Comparison of ENCODE assay signal across 17 cellular contexts in the genomic region with DNA sequence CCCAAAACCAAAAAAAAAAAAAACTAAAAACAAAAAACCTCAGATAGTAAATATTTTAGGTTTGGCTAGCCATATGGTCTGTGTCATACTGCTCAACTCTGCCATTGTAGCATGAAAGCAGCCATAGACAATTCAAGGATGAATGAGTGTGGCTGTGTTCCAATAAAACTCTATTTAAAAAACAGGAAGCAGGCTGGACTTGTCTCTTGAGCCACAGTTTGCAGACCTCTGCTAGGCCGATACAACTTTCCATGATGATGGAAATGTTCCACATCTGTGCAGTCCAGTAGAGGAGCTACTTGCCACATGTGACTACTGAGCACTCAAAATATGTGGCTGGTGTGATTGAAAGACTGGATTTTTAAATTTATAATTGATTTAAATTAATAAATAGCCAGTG. TPM values are rescaled to one million over a fixed set of nuclear protein-coding genes. Genes with fewer than 3 reads are reported as not detected.
DNase-seq lines count a peak whose midpoint lies in the region; ATAC-seq and TF ChIP-seq lines count a peak whose summit lies in the region.
"Had no signal": no experiment of that assay in that cellular context is flagged by ENCODE, and none has a peak within 500 bp of the region (broad histone marks: within the 10 kb centered on the region; RNA-seq: fewer than 3 reads in every experiment).

No MANE protein-coding gene starts in this region.

- H3K4me3 Mint-ChIP-seq in activated T-cell treated with anti-CD3 and anti-CD28 coated beads, Interleukin-2, amount 50 U/mL, for 4 hours = no peak overlapping the region
- H3K4me3 Mint-ChIP-seq: T-helper 2 cell treated with Interferon-gamma antibody and Interleukin-4, amounts not matched to agents 5 μg/mL and 100 μg/mL, for 36 hours had no signal

- H4K8ac ChIP-seq in IMR-90 (ENCODE audit: low read depth in 2 of 2, low read length in 2 of 2) = peak overlapping the region in 1 of 2 experiments; percentile 80; a peak in 1 of 4 replicates

- H3K4me1 Mint-ChIP-seq in activated T-cell treated with anti-CD3 and anti-CD28 coated beads, Interleukin-2, amount 50 U/mL, for 4 hours (ENCODE audit: low read depth) = no peaks in the 10 kb centered on the region

- CTCF ChIA-PET in IMR-90 (lab: Yijun Ruan, JAX) = no interaction called here

- no peak overlapping the region for H3K56ac ChIP-seq in IMR-90 (ENCODE audit: extremely low read depth, insufficient read depth, low read length)

- BruUV-seq in IMR-90 (replicated peaks; lab: Mats Ljungman, UMichigan) = no TSS peak

- H2AK9ac ChIP-seq in IMR-90 (replicated peaks; ENCODE audit: low read depth, low read length, poor library complexity) = no peak overlapping the region

- H3K4me1 ChIP-seq in IMR-90 (ENCODE audit: control insufficient read depth, insufficient read depth, low read length) (peaks cover 23% of the 10 kb centered on the region), ovary (ENCODE audit: insufficient read depth) (peaks cover 10% of the 10 kb centered on the region)
- H3K4me1 ChIP-seq: BE2C had no signal

- H2AK5ac ChIP-seq in IMR-90 (ENCODE audit: low read depth, low read length) = peak overlapping the region; percentile 67; the same call in 1 of the 2 replicates

- 0 out of 2 replicates have a peak overlapping the region, but pooled peaks have one; percentile 35 for H3K23ac ChIP-seq in IMR-90 (ENCODE audit: low read depth, low read length)

- DNase-seq in IMR-90 = peak; percentile 74
- DNase-seq in amniotic epithelial cell (ENCODE audit: low read depth) = peak; percentile 82
- peak; percentile 31 for DNase-seq in cardiac septum (ENCODE audit: low spot score)
- DNase-seq in ovary = peak in 3 of 5 donors; percentile 25 to 59 (median 45)
- DNase-seq in SK-N-DZ (ENCODE audit: low spot score) = no peak
- no peak for DNase-seq in activated T-cell treated with anti-CD3 and anti-CD28 coated beads, Interleukin-2, amount 50 U/mL, for 4 hours
- no peak for DNase-seq in HPDE6-E6E7 (ENCODE audit: extremely low spot score)
- DNase-seq: activated CD4-positive, alpha-beta T cell treated with anti-CD3 and anti-CD28 coated beads, Interleukin-2, amount 50 U/mL, for 1 hour; BE2C; cortex of kidney; NCI-H187; NCI-H524 treated with DMSO at 0.1 percent for 48 hours; occipital lobe; RPMI8226 had no signal

- no peak overlapping the region for H4K5ac ChIP-seq in IMR-90 (ENCODE audit: low read depth, low read length)

- peak overlapping the region; percentile 80; the same call in 1 of the 2 replicates for H3K18ac ChIP-seq in IMR-90 (ENCODE audit: low read depth, low read length)

- TF ChIP-seq CTCF in IMR-90 (conservative IDR thresholded peaks at IDR 0.05; ENCODE audit: low read depth, low read length) (no peak), ovary (IDR thresholded peaks at IDR 0.05) (no peak)

- H3K79me1 ChIP-seq in IMR-90 (ENCODE audit: low read depth in 1 of 2, low read length in 2 of 2) = peaks cover 0 to 8% of the 10 kb centered on the region in 2 experiments; a peak in 1 of 4 replicates

- no CpG with 5 or more reads among the region's 1 CpG for WGBS in IMR-90 (ENCODE audit: extremely low coverage in 2 of 2, insufficient read length in 1 of 2), 2 experiments
- 0 to 3% (median 2%) methylated on average over 1 of the region's 1 CpG for WGBS in ovary, 3 donors

- peak overlapping the region; percentile 83; the same call in 1 of the 3 replicates for H2BK15ac ChIP-seq in IMR-90 (ENCODE audit: low read depth, low read length)

- no peak overlapping the region; the same call in none of the 2 replicates for H4K91ac ChIP-seq in IMR-90 (ENCODE audit: insufficient read depth, low read depth, low read length)

- H3K9me3 Mint-ChIP-seq in activated T-cell treated with anti-CD3 and anti-CD28 coated beads, Interleukin-2, amount 50 U/mL, for 4 hours = no peaks in the 10 kb centered on the region
- H3K9me3 Mint-ChIP-seq: T-helper 2 cell treated with Interferon-gamma antibody and Interleukin-4, amounts not matched to agents 5 μg/mL and 100 μg/mL, for 36 hours had no signal

- peak overlapping the region; percentile 85; the same call in 1 of the 2 replicates for H3K4ac ChIP-seq in IMR-90 (ENCODE audit: low read depth, low read length)

- peak overlapping the region; percentile 74; the same call in 1 of the 2 replicates for H3K27ac ChIP-seq in IMR-90 (ENCODE audit: insufficient read depth, low read length)
- peak overlapping the region in 1 of 2 donors; percentile 51 for H3K27ac ChIP-seq in ovary

- no peak for TF ChIP-seq POLR2A in IMR-90 (IDR thresholded peaks at IDR 0.05; ENCODE audit: low read depth, low read length)
- TF ChIP-seq POLR2A in ovary (IDR thresholded peaks at IDR 0.05) = no peak

- H3K14ac ChIP-seq in IMR-90 (replicated peaks; ENCODE audit: low read depth, low read length) = peak overlapping the region; percentile 17; the same call in 1 of the 2 replicates

- no peaks in the 10 kb centered on the region for H3K36me3 Mint-ChIP-seq in activated T-cell treated with anti-CD3 and anti-CD28 coated beads, Interleukin-2, amount 50 U/mL, for 4 hours (ENCODE audit: insufficient read depth)

- no peak overlapping the region for H3K4me2 ChIP-seq in IMR-90 (ENCODE audit: low read depth, low read length)

- no peaks in the 10 kb centered on the region for H3K27me3 Mint-ChIP-seq in activated T-cell treated with anti-CD3 and anti-CD28 coated beads, Interleukin-2, amount 50 U/mL, for 4 hours (ENCODE audit: low read depth)

- H3K36me3 ChIP-seq in IMR-90 (ENCODE audit: control insufficient read depth, insufficient read depth, low read length) (no peaks in the 10 kb centered on the region), ovary (no peaks in the 10 kb centered on the region)
- H3K36me3 ChIP-seq: adrenal gland, BE2C had no signal

- intact Hi-C loops in IMR-90 (cut with micrococcal nuclease) = no loop called here
- intact Hi-C loops in cardiac septum (cut with DNase I) = no loop called here
- intact Hi-C loops in ovary (cut with DNase I) = no loop called here

- H2BK120ac ChIP-seq in IMR-90 (ENCODE audit: low read depth, low read length) = peak overlapping the region; percentile 88

- peak overlapping the region; percentile 57 for H2BK5ac ChIP-seq in IMR-90 (ENCODE audit: low read depth, low read length, poor library complexity, severe bottlenecking)

- H3K9me3 ChIP-seq in IMR-90 (ENCODE audit: control insufficient read depth, insufficient read depth, low read length) (no peaks in the 10 kb centered on the region; the same call in 1 of the 2 replicates), ovary (no peaks in the 10 kb centered on the region)
- H3K9me3 ChIP-seq: adrenal gland, BE2C had no signal

- no peak overlapping the region for H3K9ac ChIP-seq in IMR-90 (ENCODE audit: low read depth, low read length)

- H3K27me3 ChIP-seq in IMR-90 (ENCODE audit: control insufficient read depth, insufficient read depth, low read length) (no peaks in the 10 kb centered on the region), ovary (no peaks in the 10 kb centered on the region)
- H3K27me3 ChIP-seq: adrenal gland, BE2C had no signal

- TF ChIP-seq EP300 in ovary (IDR thresholded peaks at IDR 0.05) = no peak

- dilution Hi-C loops in IMR-90 (cut with HindIII; ENCODE audit: low sequenced_read_pairs, unreplicated experiment) = no loop called here

- no peak overlapping the region for H3K4me3 ChIP-seq in IMR-90 (ENCODE audit: insufficient read depth, low read depth, low read length)
- no peak overlapping the region for H3K4me3 ChIP-seq in ovary
- H3K4me3 ChIP-seq: adrenal gland had no signal

- peak overlapping the region; percentile 86 for H2BK20ac ChIP-seq in IMR-90 (ENCODE audit: low read depth, low read length)

- POLR2A ChIA-PET in IMR-90 (lab: Charles Lee; ENCODE audit: unreplicated experiment) = interaction anchor here (0.6 kb wide), 1 partner anchor 132 kb away, joined by 3 read pairs; no protein-coding TSS in a partner anchor

- TF ChIP-seq RAD21 in IMR-90 (IDR thresholded peaks at IDR 0.05; ENCODE audit: low read length) = no peak

- ATAC-seq in IMR-90 (ENCODE audit: low read depth) = peak; percentile 8
- ATAC-seq in activated T-cell treated with anti-CD3 and anti-CD28 coated beads, Interleukin-2, amount 50 U/mL, for 4 hours = no peak
- ATAC-seq in GM21515 (IDR thresholded peaks at IDR 0.05; ENCODE audit: unreplicated experiment) = no peak

- in situ Hi-C loops in IMR-90 (cut with MboI; ENCODE audit: low sequenced_read_pairs) = no loop called here

- no peak overlapping the region for H2AFZ ChIP-seq in IMR-90 (replicated peaks; ENCODE audit: low read length, poor library complexity)

- H3K9me1 ChIP-seq in IMR-90 (ENCODE audit: insufficient read depth, low read length) = peaks cover 35% of the 10 kb centered on the region

- peaks cover 11% of the 10 kb centered on the region for H4K20me1 ChIP-seq in IMR-90 (ENCODE audit: insufficient read depth, low read length)

RNA-seq across cellular contexts. Expression of a gene that starts 11.1 kb away (rescaled TPM):
- under 0.01 TPM in 2 replicates for total RNA-seq in IMR-90 (2012; rRNA removed)
- 0.09 and 0.17 TPM in 2 replicates for polyA plus RNA-seq in IMR-90 (2012; rRNA removed)
- 0.02 and 0.04 TPM in 2 replicates for polyA plus RNA-seq in IMR-90 (2012; cell fraction: cytosol; rRNA removed)
- polyA plus RNA-seq in IMR-90 (2012; cell fraction: nucleus; rRNA removed; ENCODE audit: low replicate concordance) = 0.41 and 0.62 TPM in 2 replicates
- 0.16 TPM for total RNA-seq in cardiac septum
- total RNA-seq in ovary = 1 to 10 TPM in 6 of 7 donors, under 1 TPM in 1; 0.94 to 8.4 (median 1.7) TPM
- polyA plus RNA-seq in ovary = under 1 TPM; 0.53 to 0.67 TPM
- not detected in 2 replicates for polyA plus RNA-seq in SK-N-DZ (2014; cell fraction: cytosol; rRNA removed)
- 0.08 TPM in 1 of 2 replicates, not detected in the other for polyA plus RNA-seq in SK-N-DZ (2014; cell fraction: nucleus; rRNA removed)
- under 1 TPM; 0.21 to 0.65 (median 0.33) TPM for total RNA-seq in activated T-cell treated with anti-CD3 and anti-CD28 coated beads, Interleukin-2, amount 50 U/mL, for 4 hours

RNA-seq across cellular contexts. Expression of a gene that starts 22.4 kb away (rescaled TPM):
- total RNA-seq in IMR-90 (2012; rRNA removed) (13.8 and 22.2 TPM in 2 replicates), cardiac septum (18.2 TPM), ovary (10 to 100 TPM; 26.8 to 60.0 (median 29.4) TPM)
- polyA plus RNA-seq in IMR-90 (2012; rRNA removed) (14.9 and 15.0 TPM in 2 replicates), ovary (10 to 100 TPM; 19.5 to 28.0 TPM)
- polyA plus RNA-seq in IMR-90 (2012; cell fraction: cytosol; rRNA removed) = 6.9 and 10.6 TPM in 2 replicates
- 30.3 and 65.5 TPM in 2 replicates for polyA plus RNA-seq in IMR-90 (2012; cell fraction: nucleus; rRNA removed; ENCODE audit: low replicate concordance)
- polyA plus RNA-seq in SK-N-DZ (2014; cell fraction: cytosol; rRNA removed) = 26.7 and 31.4 TPM in 2 replicates
- polyA plus RNA-seq in SK-N-DZ (2014; cell fraction: nucleus; rRNA removed) = 62.4 and 67.7 TPM in 2 replicates
- total RNA-seq in activated T-cell treated with anti-CD3 and anti-CD28 coated beads, Interleukin-2, amount 50 U/mL, for 4 hours = 10 to 100 TPM; 40.4 to 47.0 (median 45.3) TPM

RNA-seq across cellular contexts. Expression of a gene that starts 22.7 kb away (rescaled TPM):
- total RNA-seq in IMR-90 (2012; rRNA removed) = 27.2 and 28.0 TPM in 2 replicates
- 16.8 and 17.1 TPM in 2 replicates for polyA plus RNA-seq in IMR-90 (2012; rRNA removed)
- polyA plus RNA-seq in IMR-90 (2012; cell fraction: cytosol; rRNA removed) = 12.3 and 16.3 TPM in 2 replicates
- 63.8 and 113 TPM in 2 replicates for polyA plus RNA-seq in IMR-90 (2012; cell fraction: nucleus; rRNA removed; ENCODE audit: low replicate concordance)
- 11.0 TPM for total RNA-seq in cardiac septum
- 10 to 100 TPM; 27.7 to 58.1 (median 46.7) TPM for total RNA-seq in ovary
- 10 to 100 TPM; 20.8 to 32.6 TPM for polyA plus RNA-seq in ovary
- polyA plus RNA-seq in SK-N-DZ (2014; cell fraction: cytosol; rRNA removed) = 13.9 and 17.5 TPM in 2 replicates
- 44.4 and 52.4 TPM in 2 replicates for polyA plus RNA-seq in SK-N-DZ (2014; cell fraction: nucleus; rRNA removed)
- total RNA-seq in activated T-cell treated with anti-CD3 and anti-CD28 coated beads, Interleukin-2, amount 50 U/mL, for 4 hours = 1 to 10 TPM; 8.7 to 9.7 (median 8.9) TPM

Comparison
In these comparisons a context has a peak if more than half of its experiments do, and no peak if none do; other contexts are left out.
1. DNase-seq: peak in IMR-90 (single experiment), amniotic epithelial cell (single experiment), cardiac septum (single experiment) and ovary (3 of 5); none in SK-N-DZ (single experiment), activated T-cell treated with anti-CD3 and anti-CD28 coated beads, Interleukin-2, amount 50 U/mL, for 4 hours (single experiment) and HPDE6-E6E7 (single experiment).